ENCODE assay signal across 13 cellular contexts in genomic region chr12:67720383-67720856, GRCh38.
DNase-seq lines count a peak whose midpoint lies in the region; ATAC-seq, FAIRE-seq and TF ChIP-seq lines count a peak whose summit lies in the region.
"Had no signal": no experiment of that assay in that cellular context is flagged by ENCODE, and none has a peak within 500 bp of the region (broad histone marks: within the 10 kb centered on the region; RNA-seq: fewer than 3 reads in every experiment).

No MANE protein-coding gene starts in this region.

- no peaks in the 10 kb centered on the region; a peak in 2 of 4 replicates for H3K27me3 ChIP-seq in GM12878 (replicated peaks in 1 of 2; ENCODE audit: control insufficient read depth in 2 of 2, insufficient read depth in 2 of 2, low read length in 1 of 2)
- H3K27me3 ChIP-seq: neutrophil had no signal

- POLR2A ChIA-PET in GM12878 (lab: Charles Lee): interaction anchor here (0.6 kb wide), 1 partner anchor 130 kb away, joined by 3 read pairs; no protein-coding TSS in a partner anchor

- no peak overlapping the region for H3K27ac ChIP-seq in GM12878 (ENCODE audit: control insufficient read depth, insufficient read depth)
- H3K27ac ChIP-seq: epithelial cell of prostate, neutrophil had no signal

- no peak overlapping the region for H3K4me3 ChIP-seq in GM12878

- SMC1A ChIA-PET in GM12878 (lab: Charles Lee; ENCODE audit: uncharacterized antibody, unreplicated experiment): interaction anchor here (1.2 to 1.5 kb wide), 2 partner anchors 13 to 56 kb away, joined by 3 read pairs; no protein-coding TSS in a partner anchor

- no peaks in the 10 kb centered on the region for H3K79me2 ChIP-seq in GM12878 (ENCODE audit: control insufficient read depth, insufficient read depth, low read length)

- CTCF ChIA-PET in GM12878 (lab: Yijun Ruan, JAX): interaction anchor here (2.1 kb wide), 1 partner anchor 15 kb away, joined by 5 read pairs; no protein-coding TSS in a partner anchor

- H3K4me1 ChIP-seq in GM12878 (ENCODE audit: control insufficient read depth, insufficient read depth, low read length): no peaks in the 10 kb centered on the region

- no peak overlapping the region for H2AFZ ChIP-seq in GM12878 (ENCODE audit: control insufficient read depth, low read depth, low read length)

- no peak overlapping the region for H3K4me2 ChIP-seq in GM12878 (ENCODE audit: control insufficient read depth, insufficient read depth)

- BruUV-seq in GM12878 (replicated peaks; lab: Mats Ljungman, UMichigan): no TSS peak

- no peak for TF ChIP-seq POLR2A in GM12878 (IDR thresholded peaks at IDR 0.05; ENCODE audit: low read depth, low read length)

- intact Hi-C loops in GM12878 (cut with micrococcal nuclease; ENCODE audit: unreplicated experiment): no loop called here

- 57% methylated on average over 3 of the region's 3 CpGs for WGBS in GM12878 (ENCODE audit: insufficient coverage, insufficient replicate concordance, low lambda C conversion rate, missing lambda C conversion rate)

- H3K36me3 ChIP-seq in GM12878 (ENCODE audit: control insufficient read depth in 2 of 2, insufficient read depth in 2 of 2, low read length in 1 of 2): no peaks in the 10 kb centered on the region
- H3K36me3 ChIP-seq: neutrophil had no signal

- DNase-seq in AG08396 (ENCODE audit: low spot score): peak; percentile 38
- DNase-seq in HK-2 (ENCODE audit: unreplicated experiment): peak; percentile 13
- DNase-seq in GM12878 (ENCODE audit: low read depth, low spot score): no peak
- peak; percentile 21 for DNase-seq in medulla oblongata (ENCODE audit: extremely low spot score)
- no peak for DNase-seq in 8988T
- DNase-seq in GM19238 (ENCODE audit: insufficient read length, low spot score): no peak
- DNase-seq: activated naive CD4-positive, alpha-beta T cell treated with Interleukin-2 at 50 U/mL for 16 hours; DND-41; NCI-H2227 treated with DMSO at 0.1 percent for 48 hours had no signal

- ATAC-seq in GM12878 (no peak), GM19023 (IDR thresholded peaks at IDR 0.05; ENCODE audit: unreplicated experiment) (no peak)
- ATAC-seq in activated CD4-positive, CD25-positive, alpha-beta regulatory T cell treated with anti-CD3 and anti-CD28 coated beads, Interleukin-2, amount 50 U/mL, for 24 hours: no peak

- no peak for FAIRE-seq in GM12878 (lab: Jason Lieb, UNC)

- H3K9me3 ChIP-seq in GM12878 (replicated peaks; ENCODE audit: control insufficient read depth, insufficient read depth, low read length): no peaks in the 10 kb centered on the region
- H3K9me3 ChIP-seq: neutrophil had no signal

- no peaks in the 10 kb centered on the region for H4K20me1 ChIP-seq in GM12878 (ENCODE audit: control insufficient read depth, insufficient read depth)

- in situ Hi-C loops in GM12878 (cut with MboI): no loop called here

- H3K9ac ChIP-seq in GM12878 (ENCODE audit: control insufficient read depth, insufficient read depth, low read length): no peak overlapping the region

- no peak for TF ChIP-seq RAD21 in GM12878 (IDR thresholded peaks at IDR 0.05; ENCODE audit: insufficient read depth, low read depth, low read length)

- RAD21 ChIA-PET in GM12878 (lab: Charles Lee; ENCODE audit: unreplicated experiment): no interaction called here

- no peak for TF ChIP-seq CTCF in GM12878 (IDR thresholded peaks at IDR 0.05 in 2 of 3, conservative IDR thresholded peaks at IDR 0.05 in 1 of 3; ENCODE audit: control insufficient read depth in 2 of 3, extremely low read depth in 1 of 3, insufficient read depth in 1 of 3, low read depth in 3 of 3, low read length in 3 of 3)

- TF ChIP-seq EP300 in GM12878 (IDR thresholded peaks at IDR 0.05; ENCODE audit: borderline replicate concordance in 1 of 2, control insufficient read depth in 1 of 2, low read depth in 2 of 2, low read length in 2 of 2): no peak

TF ChIP-seq in GM12878, 131 proteins besides CTCF, POLR2A, EP300 and RAD21:
- no peak for TF ChIP-seq PRDM15 (CRISPR knock-in tag; IDR thresholded peaks at IDR 0.05)
- TF ChIP-seq, protein P1, sequence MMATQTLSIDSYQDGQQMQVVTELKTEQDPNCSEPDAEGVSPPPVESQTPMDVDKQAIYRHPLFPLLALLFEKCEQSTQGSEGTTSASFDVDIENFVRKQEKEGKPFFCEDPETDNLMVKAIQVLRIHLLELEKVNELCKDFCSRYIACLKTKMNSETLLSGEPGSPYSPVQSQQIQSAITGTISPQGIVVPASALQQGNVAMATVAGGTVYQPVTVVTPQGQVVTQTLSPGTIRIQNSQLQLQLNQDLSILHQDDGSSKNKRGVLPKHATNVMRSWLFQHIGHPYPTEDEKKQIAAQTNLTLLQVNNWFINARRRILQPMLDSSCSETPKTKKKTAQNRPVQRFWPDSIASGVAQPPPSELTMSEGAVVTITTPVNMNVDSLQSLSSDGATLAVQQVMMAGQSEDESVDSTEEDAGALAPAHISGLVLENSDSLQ (IDR thresholded peaks at IDR 0.05): peak; percentile 57; the same call in 1 of the 2 replicates
- no peak for TF ChIP-seq ZZZ3 (IDR thresholded peaks at IDR 0.05; ENCODE audit: control insufficient read depth, insufficient read length, low read depth)
- TF ChIP-seq, protein P2, sequence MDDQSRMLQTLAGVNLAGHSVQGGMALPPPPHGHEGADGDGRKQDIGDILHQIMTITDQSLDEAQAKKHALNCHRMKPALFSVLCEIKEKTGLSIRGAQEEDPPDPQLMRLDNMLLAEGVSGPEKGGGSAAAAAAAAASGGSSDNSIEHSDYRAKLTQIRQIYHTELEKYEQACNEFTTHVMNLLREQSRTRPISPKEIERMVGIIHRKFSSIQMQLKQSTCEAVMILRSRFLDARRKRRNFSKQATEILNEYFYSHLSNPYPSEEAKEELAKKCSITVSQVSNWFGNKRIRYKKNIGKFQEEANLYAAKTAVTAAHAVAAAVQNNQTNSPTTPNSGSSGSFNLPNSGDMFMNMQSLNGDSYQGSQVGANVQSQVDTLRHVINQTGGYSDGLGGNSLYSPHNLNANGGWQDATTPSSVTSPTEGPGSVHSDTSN (IDR thresholded peaks at IDR 0.05; ENCODE audit: insufficient replicate concordance, low read depth, low read length): no peak
- no peak for TF ChIP-seq NR2C2 (IDR thresholded peaks at IDR 0.05; ENCODE audit: borderline replicate concordance, control insufficient read depth, insufficient read length, low read depth)
- no peak for TF ChIP-seq DPF2 (IDR thresholded peaks at IDR 0.05)

Comparison
In these comparisons a context has a peak if more than half of its experiments do, and no peak if none do; other contexts are left out.
1. DNase-seq: peak in AG08396 (single experiment), HK-2 (single experiment) and medulla oblongata (single experiment); none in GM12878 (single experiment), 8988T (single experiment) and GM19238 (single experiment).